In genomic region chr2:101736233-101736632, GRCh38 we compare ENCODE assay signal across 2 cellular contexts.
TF ChIP-seq lines count a peak whose summit lies in the region.

No MANE protein-coding gene starts in this region.

TF ChIP-seq in GM12878, 131 proteins besides CTCF, POLR2A, EP300 and RAD21 (continued from another document):
- TF ChIP-seq NR2C2 (IDR thresholded peaks at IDR 0.05; ENCODE audit: borderline replicate concordance, control insufficient read depth, insufficient read length, low read depth) (no peak), SIN3A (IDR thresholded peaks at IDR 0.05; ENCODE audit: low read depth, low read length) (no peak), SMC3 (IDR thresholded peaks at IDR 0.05; ENCODE audit: borderline replicate concordance, low read length) (no peak), SP1 (IDR thresholded peaks at IDR 0.05; ENCODE audit: low read depth, low read length) (no peak), RCOR1 (conservative IDR thresholded peaks at IDR 0.05; ENCODE audit: low read depth, low read length) (no peak), ZNF384 (IDR thresholded peaks at IDR 0.05; ENCODE audit: borderline replicate concordance, low read depth, low read length) (no peak), GABPA (IDR thresholded peaks at IDR 0.05; ENCODE audit: low read depth) (no peak), HDGF (IDR thresholded peaks at IDR 0.05) (no peak), ZBTB40 (IDR thresholded peaks at IDR 0.05; ENCODE audit: borderline replicate concordance) (no peak), JUND (IDR thresholded peaks at IDR 0.05; ENCODE audit: low read depth, low read length) (no peak), BACH1 (IDR thresholded peaks at IDR 0.05; ENCODE audit: borderline replicate concordance) (no peak), RBBP5 (conservative IDR thresholded peaks at IDR 0.05) (no peak), ZNF217 (IDR thresholded peaks at IDR 0.05) (no peak)

TF ChIP-seq in GM12891, 5 proteins besides CTCF, POLR2A, EP300 and RAD21:
- TF ChIP-seq POU2F2 (IDR thresholded peaks at IDR 0.05; ENCODE audit: low read depth, low read length) = no peak
- no peak for TF ChIP-seq TAF1 (IDR thresholded peaks at IDR 0.05; ENCODE audit: low read depth, low read length)
- TF ChIP-seq POLR2AphosphoS5 (IDR thresholded peaks at IDR 0.05; ENCODE audit: low read depth, low read length) = no peak
- TF ChIP-seq SPI1 (IDR thresholded peaks at IDR 0.05; ENCODE audit: low read depth, low read length) = no peak
- no peak for TF ChIP-seq PAX5 (IDR thresholded peaks at IDR 0.05; ENCODE audit: insufficient read depth, low read length, severe bottlenecking)
